In genomic region chr12:65654230-65654629, GRCh38 we compare ENCODE assay signal across 1 cellular context.
TF ChIP-seq lines count a peak whose summit lies in the region.

No MANE protein-coding gene starts in this region.

TF ChIP-seq in endothelial cell of umbilical vein, 7 proteins besides CTCF, POLR2A, EP300 and RAD21:
- TF ChIP-seq MYC (IDR thresholded peaks at IDR 0.05; ENCODE audit: low read depth, low read length) (no peak), JUN (IDR thresholded peaks at IDR 0.05; ENCODE audit: borderline replicate concordance, insufficient read depth, insufficient read length, low read depth) (no peak), POLR2AphosphoS5 (IDR thresholded peaks at IDR 0.05; ENCODE audit: insufficient read depth, low read depth, low read length) (no peak), EZH2 (IDR thresholded peaks at IDR 0.05; ENCODE audit: borderline replicate concordance, low read depth, low read length, severe bottlenecking) (no peak), MAX (IDR thresholded peaks at IDR 0.05; ENCODE audit: insufficient read depth, insufficient read length) (no peak), GATA2 (IDR thresholded peaks at IDR 0.05; ENCODE audit: insufficient read depth, insufficient read length, low read depth, low read length) (no peak), FOS (IDR thresholded peaks at IDR 0.05; ENCODE audit: borderline replicate concordance, insufficient read depth, low read length) (no peak)
